30 cellular contexts compared by ENCODE assay signal in genomic region chrX:65300104-65300809, GRCh38.
DNase-seq lines count a peak whose midpoint lies in the region; ATAC-seq, FAIRE-seq and TF ChIP-seq lines count a peak whose summit lies in the region.
"Had no signal": no experiment of that assay in that cellular context is flagged by ENCODE, and none has a peak within 500 bp of the region (broad histone marks: within the 10 kb centered on the region; RNA-seq: fewer than 3 reads in every experiment).

No MANE protein-coding gene starts in this region.

- H3F3A ChIP-seq in GM23338 (replicated peaks; ENCODE audit: low read depth) (no peaks in the 10 kb centered on the region), MM.1S (ENCODE audit: insufficient read depth, low read length) (no peaks in the 10 kb centered on the region), SK-N-SH (replicated peaks; ENCODE audit: insufficient read depth) (no peaks in the 10 kb centered on the region)

- POLR2A ChIA-PET in SK-N-SH (lab: Yijun Ruan, JAX) = no interaction called here

- H3K9me3 ChIP-seq in MM.1S (replicated peaks; ENCODE audit: insufficient read depth, low read length) (no peaks in the 10 kb centered on the region), astrocyte (ENCODE audit: insufficient read depth, low read depth, low read length) (no peaks in the 10 kb centered on the region), SK-N-SH (no peaks in the 10 kb centered on the region)
- H3K9me3 ChIP-seq in effector memory CD4-positive, alpha-beta T cell (ENCODE audit: control insufficient read depth, low read length) = no peaks in the 10 kb centered on the region
- H3K9me3 ChIP-seq: ovary, vagina had no signal

- H3K36me3 ChIP-seq in GM23338 (ENCODE audit: insufficient read depth) = no peaks in the 10 kb centered on the region
- H3K36me3 ChIP-seq in MM.1S (replicated peaks; ENCODE audit: insufficient read depth, low read length) = no peaks in the 10 kb centered on the region
- no peaks in the 10 kb centered on the region for H3K36me3 ChIP-seq in astrocyte (ENCODE audit: insufficient read depth, low read length)
- no peaks in the 10 kb centered on the region for H3K36me3 ChIP-seq in effector memory CD4-positive, alpha-beta T cell (ENCODE audit: control insufficient read depth, insufficient read depth, low read length)
- H3K36me3 ChIP-seq in SK-N-SH (replicated peaks in 1 of 2; ENCODE audit: control insufficient read depth in 1 of 2, insufficient read depth in 2 of 2, low read length in 1 of 2) = no peaks in the 10 kb centered on the region
- H3K36me3 ChIP-seq: BLaER1 treated with 17β-estradiol and CSF1 and Interleukin-3, amounts not matched to agents 10 nM and 100 nM; ovary; right atrium auricular region; spleen; vagina had no signal

- H4K20me1 ChIP-seq in GM23338 (replicated peaks; ENCODE audit: insufficient read depth) = no peaks in the 10 kb centered on the region
- no peaks in the 10 kb centered on the region for H4K20me1 ChIP-seq in MM.1S (ENCODE audit: insufficient read depth, low read length)
- H4K20me1 ChIP-seq in astrocyte (ENCODE audit: insufficient read depth, low read length) = no peaks in the 10 kb centered on the region
- H4K20me1 ChIP-seq in SK-N-SH (ENCODE audit: insufficient read depth) = no peaks in the 10 kb centered on the region
- H4K20me1 ChIP-seq: BLaER1 treated with 17β-estradiol and CSF1 and Interleukin-3, amounts not matched to agents 10 nM and 100 nM had no signal

- H3K27ac Mint-ChIP-seq in GM23338 = peak overlapping the region; percentile 94
- peak overlapping the region; percentile 91 for H3K27ac Mint-ChIP-seq in astrocyte (ENCODE audit: unreplicated experiment)
- no peak overlapping the region for H3K27ac Mint-ChIP-seq in natural killer cell treated with Interleukin-12 subunit alpha and Interleukin-12 subunit beta and Interleukin-15 and Interleukin-18, amount 100 ng/mL, for 72 hours
- H3K27ac Mint-ChIP-seq: activated CD4-positive, alpha-beta memory T cell treated with anti-CD3 and anti-CD28 coated beads for 36 hours; activated naive CD8-positive, alpha-beta T cell treated with anti-CD3 and anti-CD28 coated beads for 36 hours; HFFc6; natural killer cell; stimulated activated naive B cell treated with anti-CD40 and anti-IgM and Interleukin-4, amounts not matched to agents 10 μg/mL and 1 μg/mL and 100 μg/mL, for 72 hours had no signal

- peaks cover 9% of the 10 kb centered on the region for H3K4me1 Mint-ChIP-seq in GM23338
- peaks cover 11% of the 10 kb centered on the region for H3K4me1 Mint-ChIP-seq in astrocyte (ENCODE audit: low read depth, unreplicated experiment)
- H3K4me1 Mint-ChIP-seq in natural killer cell treated with Interleukin-12 subunit alpha and Interleukin-12 subunit beta and Interleukin-15 and Interleukin-18, amount 100 ng/mL, for 72 hours (ENCODE audit: low read depth in 2 of 2) = no peaks in the 10 kb centered on the region
- H3K4me1 Mint-ChIP-seq: activated naive CD8-positive, alpha-beta T cell treated with anti-CD3 and anti-CD28 coated beads for 36 hours; central memory CD8-positive, alpha-beta T cell; natural killer cell; stimulated activated naive B cell treated with anti-CD40 and anti-IgM and Interleukin-4, amounts not matched to agents 10 μg/mL and 1 μg/mL and 100 μg/mL, for 72 hours had no signal

- no peak overlapping the region for H3K4me3 Mint-ChIP-seq in GM23338
- no peak overlapping the region for H3K4me3 Mint-ChIP-seq in astrocyte (ENCODE audit: unreplicated experiment)
- no peak overlapping the region for H3K4me3 Mint-ChIP-seq in natural killer cell treated with Interleukin-12 subunit alpha and Interleukin-12 subunit beta and Interleukin-15 and Interleukin-18, amount 100 ng/mL, for 72 hours
- H3K4me3 Mint-ChIP-seq: activated CD4-positive, alpha-beta memory T cell treated with anti-CD3 and anti-CD28 coated beads for 36 hours; activated naive CD8-positive, alpha-beta T cell treated with anti-CD3 and anti-CD28 coated beads for 36 hours; central memory CD8-positive, alpha-beta T cell; HFFc6; natural killer cell; stimulated activated naive B cell treated with anti-CD40 and anti-IgM and Interleukin-4, amounts not matched to agents 10 μg/mL and 1 μg/mL and 100 μg/mL, for 72 hours had no signal

- H3K9me3 Mint-ChIP-seq in GM23338 (peaks cover 14% of the 10 kb centered on the region; the same call in 1 of the 3 replicates), astrocyte (ENCODE audit: unreplicated experiment) (no peaks in the 10 kb centered on the region)
- H3K9me3 Mint-ChIP-seq in natural killer cell treated with Interleukin-12 subunit alpha and Interleukin-12 subunit beta and Interleukin-15 and Interleukin-18, amount 100 ng/mL, for 72 hours = peaks cover 11% of the 10 kb centered on the region
- H3K9me3 Mint-ChIP-seq: HFFc6 had no signal

- H3K4me2 ChIP-seq in GM23338 (peak overlapping the region; percentile 55; the same call in 1 of the 2 replicates), MM.1S (ENCODE audit: low read depth, low read length) (no peak overlapping the region), astrocyte (ENCODE audit: low read length) (no peak overlapping the region), SK-N-SH (no peak overlapping the region)
- H3K4me2 ChIP-seq: BLaER1 treated with 17β-estradiol and CSF1 and Interleukin-3, amounts not matched to agents 10 nM and 100 nM had no signal

- H2AFZ ChIP-seq in GM23338 (no peak overlapping the region), MM.1S (ENCODE audit: low read length) (no peak overlapping the region), astrocyte (ENCODE audit: low read depth, low read length) (no peak overlapping the region), SK-N-SH (ENCODE audit: low read depth) (no peak overlapping the region)

- H3K27me3 Mint-ChIP-seq in GM23338 (ENCODE audit: insufficient read depth, low read depth, poor library complexity) = no peaks in the 10 kb centered on the region
- no peaks in the 10 kb centered on the region for H3K27me3 Mint-ChIP-seq in astrocyte (ENCODE audit: low read depth, unreplicated experiment)
- H3K27me3 Mint-ChIP-seq in natural killer cell treated with Interleukin-12 subunit alpha and Interleukin-12 subunit beta and Interleukin-15 and Interleukin-18, amount 100 ng/mL, for 72 hours = peaks cover 0 to 3% of the 10 kb centered on the region in 2 donors
- H3K27me3 Mint-ChIP-seq: activated CD4-positive, alpha-beta memory T cell treated with anti-CD3 and anti-CD28 coated beads for 36 hours; activated naive CD8-positive, alpha-beta T cell treated with anti-CD3 and anti-CD28 coated beads for 36 hours; central memory CD8-positive, alpha-beta T cell; stimulated activated naive B cell treated with anti-CD40 and anti-IgM and Interleukin-4, amounts not matched to agents 10 μg/mL and 1 μg/mL and 100 μg/mL, for 72 hours had no signal

- H3K9ac ChIP-seq in MM.1S (ENCODE audit: low read length) (no peak overlapping the region), astrocyte (ENCODE audit: low read length) (no peak overlapping the region), SK-N-SH (no peak overlapping the region)
- H3K9ac ChIP-seq: BLaER1 treated with 17β-estradiol and CSF1 and Interleukin-3, amounts not matched to agents 10 nM and 100 nM had no signal

- H3K27ac ChIP-seq in GM23338 (ENCODE audit: low read depth) (peak overlapping the region; percentile 84; the same call in 1 of the 2 replicates), MM.1S (ENCODE audit: low read length) (no peak overlapping the region), astrocyte (ENCODE audit: low read depth, low read length) (no peak overlapping the region), SK-N-SH (ENCODE audit: low read depth in 2 of 2, low read length in 1 of 2) (no peak overlapping the region)
- no peak overlapping the region for H3K27ac ChIP-seq in effector memory CD4-positive, alpha-beta T cell (ENCODE audit: insufficient read depth, low read length, poor library complexity, severe bottlenecking)
- H3K27ac ChIP-seq: BLaER1 treated with 17β-estradiol and CSF1 and Interleukin-3, amounts not matched to agents 10 nM and 100 nM; ovary; right atrium auricular region; spleen; vagina had no signal

- H3K36me3 Mint-ChIP-seq in GM23338 (ENCODE audit: low read depth) (peaks cover 17% of the 10 kb centered on the region; the same call in 2 of the 3 replicates), astrocyte (ENCODE audit: low read depth, unreplicated experiment) (no peaks in the 10 kb centered on the region)
- peaks cover 4% of the 10 kb centered on the region for H3K36me3 Mint-ChIP-seq in natural killer cell treated with Interleukin-12 subunit alpha and Interleukin-12 subunit beta and Interleukin-15 and Interleukin-18, amount 100 ng/mL, for 72 hours
- H3K36me3 Mint-ChIP-seq: activated CD4-positive, alpha-beta memory T cell treated with anti-CD3 and anti-CD28 coated beads for 36 hours had no signal

- H3K27me3 ChIP-seq in GM23338 (ENCODE audit: insufficient read depth) (no peaks in the 10 kb centered on the region), MM.1S (replicated peaks; ENCODE audit: insufficient read depth, low read length) (no peaks in the 10 kb centered on the region), astrocyte (ENCODE audit: insufficient read depth, low read length) (no peaks in the 10 kb centered on the region), SK-N-SH (ENCODE audit: insufficient read depth) (no peaks in the 10 kb centered on the region)
- no peaks in the 10 kb centered on the region for H3K27me3 ChIP-seq in effector memory CD4-positive, alpha-beta T cell (replicated peaks; ENCODE audit: control insufficient read depth, insufficient read depth, low read length, poor library complexity, severe bottlenecking)
- H3K27me3 ChIP-seq: ovary, right atrium auricular region, spleen, vagina had no signal

- ATAC-seq in GM23338 (peak; percentile 92), HG03135 (IDR thresholded peaks at IDR 0.05; ENCODE audit: unreplicated experiment) (no peak)
- no peak for ATAC-seq in natural killer cell treated with Interleukin-12 subunit alpha and Interleukin-12 subunit beta and Interleukin-15 and Interleukin-18, amount 100 ng/mL, for 72 hours
- ATAC-seq: natural killer cell; stimulated activated naive B cell treated with anti-CD40 and anti-IgM and Interleukin-4, amounts not matched to agents 10 μg/mL and 1 μg/mL and 100 μg/mL, for 72 hours had no signal

- H3K4me3 ChIP-seq in GM23338 (no peak overlapping the region), MM.1S (ENCODE audit: low read length) (no peak overlapping the region), astrocyte (ENCODE audit: insufficient read depth, low read depth, low read length) (no peak overlapping the region), SK-N-SH (ENCODE audit: low read depth in 2 of 2, low read length in 1 of 2) (no peak overlapping the region)
- H3K4me3 ChIP-seq in effector memory CD4-positive, alpha-beta T cell (ENCODE audit: insufficient read depth, low read depth, low read length, poor library complexity, severe bottlenecking) = no peak overlapping the region
- H3K4me3 ChIP-seq: BLaER1 treated with 17β-estradiol and CSF1 and Interleukin-3, amounts not matched to agents 10 nM and 100 nM; ovary; right atrium auricular region; spleen; vagina had no signal

- DNase-seq in GM23338 (ENCODE audit: low spot score) (peak; percentile 66), MM.1S (peak; percentile 51), astrocyte (ENCODE audit: low read depth) (no peak), islet precursor cell (peak; percentile 54), SK-N-SH (no peak)
- DNase-seq in effector memory CD4-positive, alpha-beta T cell = no peak
- DNase-seq in natural killer cell treated with Interleukin-12 subunit alpha and Interleukin-12 subunit beta and Interleukin-15 and Interleukin-18, amount 100 ng/mL, for 72 hours (ENCODE audit: low spot score) = no peak
- DNase-seq: activated CD4-positive, alpha-beta memory T cell treated with anti-CD3 and anti-CD28 coated beads for 36 hours; activated naive CD8-positive, alpha-beta T cell treated with anti-CD3 and anti-CD28 coated beads for 36 hours; Calu3; EL; head of caudate nucleus; HFFc6; KG1; MV-4-11; natural killer cell; NCI-H2029; NCI-H2227 treated with DMSO at 0.1 percent for 48 hours; NCI-H69; ovary; spleen; stimulated activated CD4-positive, alpha-beta T cell treated with anti-CD3 and anti-CD28 coated beads, Interleukin-4, amount 100 ng/mL, for 24 hours; stimulated activated naive B cell treated with anti-CD40 and anti-IgM and Interleukin-4, amounts not matched to agents 10 μg/mL and 1 μg/mL and 100 μg/mL, for 72 hours; T-helper 9 cell had no signal

- no peak for FAIRE-seq in astrocyte (lab: Jason Lieb, UNC)
- FAIRE-seq: islet of Langerhans had no signal

- H3K4me1 ChIP-seq in GM23338 (ENCODE audit: insufficient read depth) = peaks cover 10% of the 10 kb centered on the region; the same call in 1 of the 2 replicates
- H3K4me1 ChIP-seq in MM.1S (ENCODE audit: low read length) = no peaks in the 10 kb centered on the region
- H3K4me1 ChIP-seq in astrocyte (ENCODE audit: insufficient read depth, low read length) = no peaks in the 10 kb centered on the region
- H3K4me1 ChIP-seq in effector memory CD4-positive, alpha-beta T cell (ENCODE audit: control insufficient read depth, insufficient read depth, low read length, poor library complexity, severe bottlenecking) = no peaks in the 10 kb centered on the region
- no peaks in the 10 kb centered on the region for H3K4me1 ChIP-seq in SK-N-SH (ENCODE audit: control insufficient read depth in 1 of 2, insufficient read depth in 2 of 2, low read depth in 1 of 2, low read length in 1 of 2)
- H3K4me1 ChIP-seq: BLaER1 treated with 17β-estradiol and CSF1 and Interleukin-3, amounts not matched to agents 10 nM and 100 nM; right atrium auricular region; spleen; vagina had no signal

- WGBS in SK-N-SH (ENCODE audit: low lambda C conversion rate) = 8% methylated on average over 7 of the region's 7 CpGs

- no peak for TF ChIP-seq RAD21 in SK-N-SH (IDR thresholded peaks at IDR 0.05; ENCODE audit: low read length)

- no peak for TF ChIP-seq EP300 in SK-N-SH (IDR thresholded peaks at IDR 0.05; ENCODE audit: borderline replicate concordance in 1 of 2, low read depth in 1 of 2, low read length in 1 of 2)

- no peaks in the 10 kb centered on the region for H3K9me2 ChIP-seq in GM23338 (ENCODE audit: insufficient read depth)
- H3K9me2 ChIP-seq in MM.1S (replicated peaks; ENCODE audit: insufficient read depth, low read length) = no peaks in the 10 kb centered on the region
- H3K9me2 ChIP-seq in SK-N-SH = no peaks in the 10 kb centered on the region

- peak; percentile 42 to 58 for TF ChIP-seq CTCF in GM23338 (conservative IDR thresholded peaks at IDR 0.05; ENCODE audit: low read depth in 2 of 2)
- no peak for TF ChIP-seq CTCF in MM.1S (IDR thresholded peaks at IDR 0.05; ENCODE audit: low read length)
- no peak for TF ChIP-seq CTCF in astrocyte (IDR thresholded peaks at IDR 0.05; ENCODE audit: insufficient read depth, low read depth, low read length)
- no peak for TF ChIP-seq CTCF in SK-N-SH (IDR thresholded peaks at IDR 0.05)

- CTCF ChIA-PET in SK-N-SH (lab: Yijun Ruan, JAX) = no interaction called here

- H3K79me2 ChIP-seq in GM23338 (replicated peaks; ENCODE audit: insufficient read depth) (no peaks in the 10 kb centered on the region), MM.1S (ENCODE audit: low read length) (no peaks in the 10 kb centered on the region), astrocyte (ENCODE audit: insufficient read depth, low read length) (no peaks in the 10 kb centered on the region), SK-N-SH (ENCODE audit: insufficient read depth) (no peaks in the 10 kb centered on the region)

Comparison
In these comparisons a context has a peak if more than half of its experiments do, and no peak if none do; other contexts are left out.
1. DNase-seq: peak in GM23338 (single experiment), MM.1S (single experiment) and islet precursor cell (single experiment); none in astrocyte (single experiment), effector memory CD4-positive, alpha-beta T cell (0 of 3), SK-N-SH (single experiment) and natural killer cell treated with Interleukin-12 subunit alpha and Interleukin-12 subunit beta and Interleukin-15 and Interleukin-18, amount 100 ng/mL, for 72 hours (single experiment).
2. H3K27ac Mint-ChIP-seq: peak in GM23338 (single experiment) and astrocyte (single experiment); none in natural killer cell treated with Interleukin-12 subunit alpha and Interleukin-12 subunit beta and Interleukin-15 and Interleukin-18, amount 100 ng/mL, for 72 hours (0 of 2).
3. CTCF ChIP-seq: peak in GM23338 (2 of 2); none in MM.1S (single experiment), astrocyte (single experiment) and SK-N-SH (single experiment).